Comparison of ENCODE assay signal across 3 cellular contexts in genomic region chr20:2919518-2920245, GRCh38.
TF ChIP-seq lines count a peak whose summit lies in the region.

No MANE protein-coding gene starts in this region.

TF ChIP-seq in A549, 52 proteins besides CTCF, POLR2A, EP300 and RAD21 (continued from another document):
- no peak for TF ChIP-seq HOXB5 (CRISPR knock-in tag; IDR thresholded peaks at IDR 0.05)
- no peak for TF ChIP-seq BCL3 (IDR thresholded peaks at IDR 0.05)
- TF ChIP-seq MAZ (IDR thresholded peaks at IDR 0.05; ENCODE audit: borderline replicate concordance, low read depth, low read length), result no peak
- no peak for TF ChIP-seq NR3C1 (IDR thresholded peaks at IDR 0.05)
- no peak for TF ChIP-seq BHLHE40 (IDR thresholded peaks at IDR 0.05; ENCODE audit: low read depth, low read length)
- TF ChIP-seq PBX3 (IDR thresholded peaks at IDR 0.05), result no peak

TF ChIP-seq in HEK293, 187 proteins besides CTCF, POLR2A, EP300 and RAD21:
- TF ChIP-seq ZNF791 (tag by site-specific recombination; IDR thresholded peaks at IDR 0.05) (no peak), GLIS1 (tag by site-specific recombination; IDR thresholded peaks at IDR 0.05) (peak; percentile 47)

TF ChIP-seq in HepG2, 621 proteins besides CTCF, POLR2A, EP300 and RAD21:
- no peak for TF ChIP-seq BCL3 (CRISPR knock-in tag; IDR thresholded peaks at IDR 0.05)
- TF ChIP-seq ZNF839 (CRISPR knock-in tag; IDR thresholded peaks at IDR 0.05; ENCODE audit: borderline replicate concordance), result no peak
- no peak for TF ChIP-seq NR2F6 (IDR thresholded peaks at IDR 0.05)
- no peak for TF ChIP-seq NR2F6 (CRISPR knock-in tag; IDR thresholded peaks at IDR 0.05)
- no peak for TF ChIP-seq GPBP1L1 (CRISPR knock-in tag; IDR thresholded peaks at IDR 0.05)
- TF ChIP-seq HNF1A (IDR thresholded peaks at IDR 0.05; ENCODE audit: low read depth), result peak; percentile 85
- peak; percentile 76; the same call in 1 of the 2 replicates for TF ChIP-seq HNF1A (CRISPR knock-in tag; IDR thresholded peaks at IDR 0.05; ENCODE audit: borderline replicate concordance)
- TF ChIP-seq HNF1B (CRISPR knock-in tag; IDR thresholded peaks at IDR 0.05), result 0 out of 2 replicates have a peak, but pooled peaks have one; percentile 46
- peak; percentile 65; the same call in 1 of the 2 replicates for TF ChIP-seq TFAP4 (IDR thresholded peaks at IDR 0.05; ENCODE audit: borderline replicate concordance, low read depth)
- TF ChIP-seq FOXP4 (CRISPR knock-in tag; IDR thresholded peaks at IDR 0.05), result 0 out of 2 replicates have a peak, but pooled peaks have one; percentile 14
- no peak for TF ChIP-seq ZNF280D (CRISPR knock-in tag; IDR thresholded peaks at IDR 0.05)
- no peak for TF ChIP-seq DR1 (CRISPR knock-in tag; IDR thresholded peaks at IDR 0.05)
- no peak for TF ChIP-seq ATF5 (CRISPR knock-in tag; IDR thresholded peaks at IDR 0.05; ENCODE audit: low read depth)
- TF ChIP-seq ZMYM4 (CRISPR knock-in tag; IDR thresholded peaks at IDR 0.05), result peak; percentile 36; the same call in 1 of the 2 replicates
- peak; percentile 25; the same call in 1 of the 2 replicates for TF ChIP-seq PATZ1 (CRISPR knock-in tag; IDR thresholded peaks at IDR 0.05)
- TF ChIP-seq SUZ12 (IDR thresholded peaks at IDR 0.05; ENCODE audit: low read depth, low read length), result no peak
- peak; percentile 94 for TF ChIP-seq ZNF652 (CRISPR knock-in tag; IDR thresholded peaks at IDR 0.05; ENCODE audit: borderline replicate concordance, low read depth)
- peak; percentile 17; the same call in 1 of the 2 replicates for TF ChIP-seq HOMEZ (CRISPR knock-in tag; IDR thresholded peaks at IDR 0.05; ENCODE audit: low read depth)
